Comparison of ENCODE assay signal across 9 cellular contexts in genomic region chr19:33293255-33294057, GRCh38. TPM values are rescaled to one million over a fixed set of nuclear protein-coding genes. Genes with fewer than 3 reads are reported as not detected.
DNase-seq lines count a peak whose midpoint lies in the region; ATAC-seq and TF ChIP-seq lines count a peak whose summit lies in the region.
"Had no signal": no experiment of that assay in that cellular context is flagged by ENCODE, and none has a peak within 500 bp of the region (broad histone marks: within the 10 kb centered on the region; RNA-seq: fewer than 3 reads in every experiment).

No MANE protein-coding gene starts in this region.

- no peaks in the 10 kb centered on the region for H3K4me1 Mint-ChIP-seq in natural killer cell treated with Interleukin-12 subunit alpha and Interleukin-12 subunit beta and Interleukin-15 and Interleukin-18, amount 100 ng/mL, for 72 hours (ENCODE audit: low read depth in 2 of 2)
- H3K4me1 Mint-ChIP-seq in activated CD4-positive, alpha-beta T cell treated with anti-CD3 and anti-CD28 coated beads, Interleukin-2, amount 10 ng/mL, durations not matched to agents 24 days and 14 days, result no peaks in the 10 kb centered on the region
- H3K4me1 Mint-ChIP-seq: activated naive CD4-positive, alpha-beta T cell treated with anti-CD3 and anti-CD28 coated beads, Interleukin-2, amount 50 U/mL, for 24 hours had no signal

- H3K4me2 ChIP-seq in mammary epithelial cell (ENCODE audit: insufficient read depth, low read depth, low read length), result peak overlapping the region; percentile 46

- ATAC-seq in natural killer cell treated with Interleukin-12 subunit alpha and Interleukin-12 subunit beta and Interleukin-15 and Interleukin-18, amount 100 ng/mL, for 72 hours, result peak; percentile 25 to 29

- no TSS peak for BruUV-seq in mammary epithelial cell (replicated peaks; lab: Mats Ljungman, UMichigan)

- no peak for TF ChIP-seq CTCF in C4-2B (conservative IDR thresholded peaks at IDR 0.05)
- no peak for TF ChIP-seq CTCF in NB4 (IDR thresholded peaks at IDR 0.05; ENCODE audit: low read depth, low read length)
- peak in 1 of 2 donors; percentile 6 for TF ChIP-seq CTCF in mammary epithelial cell (conservative IDR thresholded peaks at IDR 0.05 in 1 of 2, IDR thresholded peaks at IDR 0.05 in 1 of 2; ENCODE audit: extremely low read depth in 1 of 2, insufficient read depth in 1 of 2, low read depth in 1 of 2, low read length in 2 of 2)

- intact Hi-C loops in mammary epithelial cell (cut with micrococcal nuclease) (no loop called here), posterior vena cava (cut with DNase I) (loop anchor here in 1 of 2 donors (10.0 kb wide), 1 partner anchor 101 kb away; no protein-coding TSS in a partner anchor)
- intact Hi-C loops in activated CD4-positive, alpha-beta T cell treated with anti-CD3 and anti-CD28 coated beads, Interleukin-2, amount 10 ng/mL, durations not matched to agents 24 days and 14 days (cut with micrococcal nuclease), result no loop called here

- H3K4me3 Mint-ChIP-seq in natural killer cell treated with Interleukin-12 subunit alpha and Interleukin-12 subunit beta and Interleukin-15 and Interleukin-18, amount 100 ng/mL, for 72 hours, result no peak overlapping the region
- no peak overlapping the region for H3K4me3 Mint-ChIP-seq in activated CD4-positive, alpha-beta T cell treated with anti-CD3 and anti-CD28 coated beads, Interleukin-2, amount 10 ng/mL, durations not matched to agents 24 days and 14 days
- H3K4me3 Mint-ChIP-seq: activated naive CD4-positive, alpha-beta T cell treated with anti-CD3 and anti-CD28 coated beads, Interleukin-2, amount 50 U/mL, for 24 hours had no signal

- H3K27ac Mint-ChIP-seq in natural killer cell treated with Interleukin-12 subunit alpha and Interleukin-12 subunit beta and Interleukin-15 and Interleukin-18, amount 100 ng/mL, for 72 hours, result no peak overlapping the region
- H3K27ac Mint-ChIP-seq in activated CD4-positive, alpha-beta T cell treated with anti-CD3 and anti-CD28 coated beads, Interleukin-2, amount 10 ng/mL, durations not matched to agents 24 days and 14 days, result no peak overlapping the region
- H3K27ac Mint-ChIP-seq: activated naive CD4-positive, alpha-beta T cell treated with anti-CD3 and anti-CD28 coated beads, Interleukin-2, amount 50 U/mL, for 24 hours had no signal

- in situ Hi-C loops in mammary epithelial cell (cut with MboI; ENCODE audit: low sequenced_read_pairs in 2 of 2), result loop anchor here in 1 of 2 donors (10.0 kb wide), 1 partner anchor 81 kb away; the partner anchor contains the start of gene CEBPG

- H3K9ac ChIP-seq in mammary epithelial cell (ENCODE audit: insufficient read depth, low read length), result no peak overlapping the region

- H3K4me1 ChIP-seq in mammary epithelial cell (ENCODE audit: insufficient read depth, low read length), result peaks cover 44% of the 10 kb centered on the region

- WGBS in mammary epithelial cell (ENCODE audit: low coverage, missing lambda C conversion rate), result 40% methylated on average over 17 of the region's 22 CpGs

- CTCF ChIA-PET in mammary epithelial cell (lab: Charles Lee; ENCODE audit: low non-redundant PET), result no interaction called here

- H3K36me3 ChIP-seq in mammary epithelial cell (ENCODE audit: insufficient read depth, low read length), result no peaks in the 10 kb centered on the region

- H3K9me3 ChIP-seq in mammary epithelial cell (replicated peaks; ENCODE audit: insufficient read depth, low read length), result no peaks in the 10 kb centered on the region

- H3K9me3 Mint-ChIP-seq in natural killer cell treated with Interleukin-12 subunit alpha and Interleukin-12 subunit beta and Interleukin-15 and Interleukin-18, amount 100 ng/mL, for 72 hours, result peaks cover 4% of the 10 kb centered on the region
- peaks cover 5% of the 10 kb centered on the region for H3K9me3 Mint-ChIP-seq in activated CD4-positive, alpha-beta T cell treated with anti-CD3 and anti-CD28 coated beads, Interleukin-2, amount 10 ng/mL, durations not matched to agents 24 days and 14 days

- H3K4me3 ChIP-seq in NB4 (ENCODE audit: low read depth, low read length), result peak overlapping the region; percentile 42
- no peak overlapping the region for H3K4me3 ChIP-seq in mammary epithelial cell (replicated peaks in 1 of 3; ENCODE audit: insufficient read depth in 1 of 3, low read depth in 2 of 3, low read length in 3 of 3)

- H3K79me2 ChIP-seq in mammary epithelial cell (ENCODE audit: insufficient read depth, low read length), result no peaks in the 10 kb centered on the region

- TF ChIP-seq POLR2A in NB4 (IDR thresholded peaks at IDR 0.05; ENCODE audit: extremely low read depth, insufficient read length), result no peak

- H3K27me3 ChIP-seq in mammary epithelial cell (ENCODE audit: insufficient read depth, low read length), result no peaks in the 10 kb centered on the region

- peak overlapping the region; percentile 49 for H2AFZ ChIP-seq in mammary epithelial cell (ENCODE audit: low read depth, low read length)

- dilution Hi-C loops in mammary epithelial cell (cut with HindIII; ENCODE audit: low sequenced_read_pairs), result loop anchor here (5.0 kb wide), 3 partner anchors 54 to 131 kb away; no protein-coding TSS in a partner anchor

- DNase-seq in NB4 (ENCODE audit: low read depth), result peak; percentile 89
- peak; percentile 78 for DNase-seq in mammary epithelial cell
- no peak for DNase-seq in natural killer cell treated with Interleukin-12 subunit alpha and Interleukin-12 subunit beta and Interleukin-15 and Interleukin-18, amount 100 ng/mL, for 72 hours (ENCODE audit: low spot score)
- DNase-seq in activated CD4-positive, alpha-beta T cell treated with anti-CD3 and anti-CD28 coated beads, Interleukin-2, amount 10 ng/mL, durations not matched to agents 24 days and 14 days, result no peak
- DNase-seq in posterior vena cava (ENCODE audit: low spot score), result no peak
- DNase-seq in SW 1271 (lab: John Stamatoyannopoulos, UW), result no peak
- DNase-seq in T-helper 1 cell, result no peak

- peak overlapping the region; percentile 94 for H3K27ac ChIP-seq in C4-2B
- H3K27ac ChIP-seq in mammary epithelial cell (ENCODE audit: insufficient read depth, low read depth, low read length), result peak overlapping the region; percentile 53

- H3K27me3 Mint-ChIP-seq in natural killer cell treated with Interleukin-12 subunit alpha and Interleukin-12 subunit beta and Interleukin-15 and Interleukin-18, amount 100 ng/mL, for 72 hours, result peaks cover 0 to 2% of the 10 kb centered on the region in 2 donors
- H3K27me3 Mint-ChIP-seq in activated CD4-positive, alpha-beta T cell treated with anti-CD3 and anti-CD28 coated beads, Interleukin-2, amount 10 ng/mL, durations not matched to agents 24 days and 14 days, result peaks cover 17% of the 10 kb centered on the region

- H4K20me1 ChIP-seq in mammary epithelial cell (ENCODE audit: insufficient read depth, low read length), result no peaks in the 10 kb centered on the region

- peaks cover 8% of the 10 kb centered on the region for H3K36me3 Mint-ChIP-seq in natural killer cell treated with Interleukin-12 subunit alpha and Interleukin-12 subunit beta and Interleukin-15 and Interleukin-18, amount 100 ng/mL, for 72 hours
- peaks cover 2% of the 10 kb centered on the region for H3K36me3 Mint-ChIP-seq in activated CD4-positive, alpha-beta T cell treated with anti-CD3 and anti-CD28 coated beads, Interleukin-2, amount 10 ng/mL, durations not matched to agents 24 days and 14 days (ENCODE audit: low read depth)

RNA-seq across cellular contexts. Expression of gene CEBPA, which starts 8.9 kb away (rescaled TPM):
- total RNA-seq in mammary epithelial cell, result 1 to 10 TPM; 2.8 to 3.3 TPM
- polyA plus RNA-seq in mammary epithelial cell, result 1.1 TPM
- polyA minus RNA-seq in mammary epithelial cell, result 0.47 TPM
- total RNA-seq in natural killer cell treated with Interleukin-12 subunit alpha and Interleukin-12 subunit beta and Interleukin-15 and Interleukin-18, amount 100 ng/mL, for 72 hours, result 1 to 10 TPM; 1.3 to 1.9 TPM
- total RNA-seq in activated CD4-positive, alpha-beta T cell treated with anti-CD3 and anti-CD28 coated beads, Interleukin-2, amount 10 ng/mL, durations not matched to agents 24 days and 14 days, result 1.2 and 1.4 TPM in 2 replicates
- 1 to 10 TPM; 6.3 to 8.0 TPM for total RNA-seq in posterior vena cava

Comparison
In these comparisons a context has a peak if more than half of its experiments do, and no peak if none do; other contexts are left out.
1. DNase-seq: peak in NB4 (single experiment) and mammary epithelial cell (single experiment); none in natural killer cell treated with Interleukin-12 subunit alpha and Interleukin-12 subunit beta and Interleukin-15 and Interleukin-18, amount 100 ng/mL, for 72 hours (single experiment), activated CD4-positive, alpha-beta T cell treated with anti-CD3 and anti-CD28 coated beads, Interleukin-2, amount 10 ng/mL, durations not matched to agents 24 days and 14 days (single experiment), posterior vena cava (single experiment), SW 1271 (0 of 2) and T-helper 1 cell (0 of 5).